In genomic region chr12:12018454-12018853, GRCh38 we compare ENCODE assay signal across 12 cellular contexts.
A peak's percentile ranks its signal among the peaks of the same experiment; 100 is the strongest.
DNase-seq lines count a peak whose midpoint lies in the region; ATAC-seq lines count a peak whose summit lies in the region.
"Had no signal": no experiment of that assay in that cellular context is flagged by ENCODE, and none has a peak within 500 bp of the region (broad histone marks: within the 10 kb centered on the region; RNA-seq: fewer than 3 reads in every experiment).

No MANE protein-coding gene starts in this region.

- peak; percentile 56 for DNase-seq in activated CD8-positive, alpha-beta memory T cell treated with anti-CD3 and anti-CD28 coated beads for 24 hours
- no peak for DNase-seq in activated CD8-positive, alpha-beta memory T cell treated with anti-CD3 and anti-CD28 coated beads, Interleukin-2, amount 50 U/mL, for 4 hours
- DNase-seq in foreskin melanocyte = peak; percentile 95
- no peak for DNase-seq in stimulated activated effector memory CD8-positive, alpha-beta T cell treated with anti-CD3 and anti-CD28 coated beads, Interleukin-12 subunit alpha, Interleukin-12 subunit beta, amount 100 ng/mL, for 72 hours (ENCODE audit: low spot score in 2 of 2)
- DNase-seq in SKM-1 treated with dmso at 0.1 percent for 144 hours (lab: John Stamatoyannopoulos, UW; ENCODE audit: unreplicated experiment) = no peak
- DNase-seq in NCI-H2081 treated with DMSO at 0.1 percent for 48 hours (lab: John Stamatoyannopoulos, UW) = no peak
- DNase-seq in NCI-H1092 treated with DMSO at 0.1 percent for 48 hours (lab: John Stamatoyannopoulos, UW) = no peak
- DNase-seq: colonic mucosa, natural killer cell, SW 1271, uterus had no signal

- no peaks in the 10 kb centered on the region for H3K36me3 Mint-ChIP-seq in activated naive CD8-positive, alpha-beta T cell
- peaks cover 7% of the 10 kb centered on the region for H3K36me3 Mint-ChIP-seq in stimulated activated effector memory CD8-positive, alpha-beta T cell treated with anti-CD3 and anti-CD28 coated beads, Interleukin-12 subunit alpha, Interleukin-12 subunit beta, amount 100 ng/mL, for 72 hours
- H3K36me3 Mint-ChIP-seq: natural killer cell had no signal

- H3K27ac Mint-ChIP-seq in activated naive CD8-positive, alpha-beta T cell = peak overlapping the region; percentile 11
- peak overlapping the region; percentile 94 for H3K27ac Mint-ChIP-seq in stimulated activated effector memory CD8-positive, alpha-beta T cell treated with anti-CD3 and anti-CD28 coated beads, Interleukin-12 subunit alpha, Interleukin-12 subunit beta, amount 100 ng/mL, for 72 hours
- H3K27ac Mint-ChIP-seq: natural killer cell had no signal

- H3K4me1 Mint-ChIP-seq in activated naive CD8-positive, alpha-beta T cell (ENCODE audit: low read depth) = peaks cover 31% of the 10 kb centered on the region
- H3K4me1 Mint-ChIP-seq in stimulated activated effector memory CD8-positive, alpha-beta T cell treated with anti-CD3 and anti-CD28 coated beads, Interleukin-12 subunit alpha, Interleukin-12 subunit beta, amount 100 ng/mL, for 72 hours = peaks cover 86% of the 10 kb centered on the region

- H3K4me3 Mint-ChIP-seq in activated naive CD8-positive, alpha-beta T cell = no peak overlapping the region
- no peak overlapping the region for H3K4me3 Mint-ChIP-seq in stimulated activated effector memory CD8-positive, alpha-beta T cell treated with anti-CD3 and anti-CD28 coated beads, Interleukin-12 subunit alpha, Interleukin-12 subunit beta, amount 100 ng/mL, for 72 hours
- H3K4me3 Mint-ChIP-seq: natural killer cell had no signal

- no peaks in the 10 kb centered on the region for H3K27me3 Mint-ChIP-seq in activated naive CD8-positive, alpha-beta T cell

- H3K9me3 Mint-ChIP-seq in activated naive CD8-positive, alpha-beta T cell (ENCODE audit: low read depth) = no peaks in the 10 kb centered on the region
- H3K9me3 Mint-ChIP-seq in stimulated activated effector memory CD8-positive, alpha-beta T cell treated with anti-CD3 and anti-CD28 coated beads, Interleukin-12 subunit alpha, Interleukin-12 subunit beta, amount 100 ng/mL, for 72 hours = no peaks in the 10 kb centered on the region
- H3K9me3 Mint-ChIP-seq: natural killer cell had no signal

- no peak for ATAC-seq in stimulated activated effector memory CD8-positive, alpha-beta T cell treated with anti-CD3 and anti-CD28 coated beads, Interleukin-12 subunit alpha, Interleukin-12 subunit beta, amount 100 ng/mL, for 72 hours
- ATAC-seq: natural killer cell had no signal

Comparison
In these comparisons a context has a peak if more than half of its experiments do, and no peak if none do; other contexts are left out.
1. DNase-seq: peak in activated CD8-positive, alpha-beta memory T cell treated with anti-CD3 and anti-CD28 coated beads for 24 hours (single experiment) and foreskin melanocyte (single experiment); none in activated CD8-positive, alpha-beta memory T cell treated with anti-CD3 and anti-CD28 coated beads, Interleukin-2, amount 50 U/mL, for 4 hours (single experiment), stimulated activated effector memory CD8-positive, alpha-beta T cell treated with anti-CD3 and anti-CD28 coated beads, Interleukin-12 subunit alpha, Interleukin-12 subunit beta, amount 100 ng/mL, for 72 hours (0 of 2), SKM-1 treated with dmso at 0.1 percent for 144 hours (single experiment), NCI-H2081 treated with DMSO at 0.1 percent for 48 hours (single experiment) and NCI-H1092 treated with DMSO at 0.1 percent for 48 hours (single experiment).